ENCODE assay signal across 10 cellular contexts in genomic region chr18:69845588-69846506, GRCh38.
DNase-seq lines count a peak whose midpoint lies in the region; ATAC-seq and TF ChIP-seq lines count a peak whose summit lies in the region.
"Had no signal": no experiment of that assay in that cellular context is flagged by ENCODE, and none has a peak within 500 bp of the region (broad histone marks: within the 10 kb centered on the region; RNA-seq: fewer than 3 reads in every experiment).

No MANE protein-coding gene starts in this region.

- no peaks in the 10 kb centered on the region for H3K79me2 ChIP-seq in GM23248 (ENCODE audit: insufficient read depth)

- H3K9ac ChIP-seq in GM23248 = no peak overlapping the region

- H4K20me1 ChIP-seq in GM23248 (ENCODE audit: insufficient read depth) = no peaks in the 10 kb centered on the region

- no peaks in the 10 kb centered on the region for H3K27me3 ChIP-seq in GM23248 (replicated peaks; ENCODE audit: insufficient read depth)

- 61 to 69% methylated on average over 8 of the region's 8 CpGs for whole genome bisulfite sequencing in GM23248 (ENCODE audit: low coverage in 1 of 2, low lambda C conversion rate in 2 of 2, missing lambda C conversion rate in 2 of 2), 2 experiments

- H3K9me3 Mint-ChIP-seq in WTC11 (no peaks in the 10 kb centered on the region), nephron (no peaks in the 10 kb centered on the region), MCF 10A (ENCODE audit: unreplicated experiment) (no peaks in the 10 kb centered on the region)
- H3K9me3 Mint-ChIP-seq: central memory CD8-positive, alpha-beta T cell had no signal

- no TSS peak for BruUV-seq in MCF 10A (replicated peaks; lab: Mats Ljungman, UMichigan)

- ATAC-seq in WTC11 (peak; percentile 78), HG02884 (IDR thresholded peaks at IDR 0.05; ENCODE audit: unreplicated experiment) (no peak)

- H2AFZ ChIP-seq in GM23248 = no peak overlapping the region

- peaks cover 8% of the 10 kb centered on the region for H3K4me1 Mint-ChIP-seq in WTC11
- peaks cover 20% of the 10 kb centered on the region for H3K4me1 Mint-ChIP-seq in nephron
- H3K4me1 Mint-ChIP-seq in MCF 10A (ENCODE audit: insufficient read depth, unreplicated experiment) = peaks cover 6% of the 10 kb centered on the region
- H3K4me1 Mint-ChIP-seq: central memory CD8-positive, alpha-beta T cell had no signal

- H3K36me3 ChIP-seq in GM23248 (ENCODE audit: low read depth) = no peaks in the 10 kb centered on the region

- H3K9me3 ChIP-seq in GM23248 (ENCODE audit: low read depth) = no peaks in the 10 kb centered on the region

- H3K9me2 ChIP-seq in GM23248 (ENCODE audit: insufficient read depth) = no peaks in the 10 kb centered on the region

- H3K4me3 ChIP-seq in GM23248 = no peak overlapping the region

- intact Hi-C loops in MCF 10A (cut with micrococcal nuclease) = loop anchor here (10.0 kb wide), 1 partner anchor 229 kb away; no protein-coding TSS in a partner anchor

- H3K36me3 Mint-ChIP-seq in WTC11 = no peaks in the 10 kb centered on the region
- H3K36me3 Mint-ChIP-seq in nephron (ENCODE audit: low read depth) = peaks cover 6% of the 10 kb centered on the region
- no peaks in the 10 kb centered on the region for H3K36me3 Mint-ChIP-seq in MCF 10A (ENCODE audit: insufficient read depth, unreplicated experiment)

- DNase-seq in GM23248 (peak; percentile 1), NCI-H187 treated with DMSO at 0.1 percent for 48 hours (lab: John Stamatoyannopoulos, UW) (peak; percentile 95), WTC11 (ENCODE audit: low spot score) (no peak), islet precursor cell (no peak), MCF 10A (ENCODE audit: unreplicated experiment) (no peak)
- DNase-seq: activated CD8-positive, alpha-beta memory T cell treated with anti-CD3 and anti-CD28 coated beads, Interleukin-2, amount 50 U/mL, for 4 hours; occipital lobe had no signal

- H3F3A ChIP-seq in GM23248 (ENCODE audit: insufficient read depth) = no peaks in the 10 kb centered on the region

- CTCF ChIA-PET in WTC11 (lab: Charles Lee) (interaction anchor here (1.2 kb wide), 2 partner anchors 9 to 114 kb away, joined by 4 to 5 read pairs; no protein-coding TSS in a partner anchor), MCF 10A (lab: Yijun Ruan, JAX) (no interaction called here)

- H3K27ac Mint-ChIP-seq in WTC11 = no peak overlapping the region
- H3K27ac Mint-ChIP-seq in nephron = peak overlapping the region in 2 of 3 experiments; percentile 47 to 60
- H3K27ac Mint-ChIP-seq in MCF 10A (ENCODE audit: low read depth, unreplicated experiment) = no peak overlapping the region

- H3K27me3 Mint-ChIP-seq in WTC11 (ENCODE audit: low read depth) (no peaks in the 10 kb centered on the region), nephron (ENCODE audit: low read depth) (no peaks in the 10 kb centered on the region), MCF 10A (ENCODE audit: insufficient read depth, unreplicated experiment) (peaks cover 11% of the 10 kb centered on the region)
- H3K27me3 Mint-ChIP-seq: central memory CD8-positive, alpha-beta T cell had no signal

- H3K27ac ChIP-seq in GM23248 = no peak overlapping the region

- no peak overlapping the region for H3K4me2 ChIP-seq in GM23248 (ENCODE audit: unreplicated experiment)

- POLR2A ChIA-PET in WTC11 (lab: Charles Lee) = no interaction called here
- POLR2A ChIA-PET in MCF 10A (lab: Yijun Ruan, JAX) = no interaction called here

- no peak overlapping the region for H3K4me3 Mint-ChIP-seq in WTC11
- H3K4me3 Mint-ChIP-seq in nephron = no peak overlapping the region
- H3K4me3 Mint-ChIP-seq in MCF 10A (ENCODE audit: unreplicated experiment) = no peak overlapping the region
- H3K4me3 Mint-ChIP-seq: central memory CD8-positive, alpha-beta T cell had no signal

- TF ChIP-seq CTCF in WTC11 (IDR thresholded peaks at IDR 0.05) (no peak), nephron (IDR thresholded peaks at IDR 0.05; ENCODE audit: unreplicated experiment in 3 of 3) (peak in 1 of 3 experiments; percentile 9), MCF 10A (IDR thresholded peaks at IDR 0.05; ENCODE audit: unreplicated experiment) (no peak)

- H3K4me1 ChIP-seq in GM23248 (ENCODE audit: insufficient read depth) = no peaks in the 10 kb centered on the region

- in situ Hi-C loops in GM23248 (cut with MboI) = no loop called here

TF ChIP-seq in WTC11, 78 proteins besides CTCF, POLR2A, EP300 and RAD21 (continues in another document):
- no peak for TF ChIP-seq ARID4B (CRISPR knock-in tag; IDR thresholded peaks at IDR 0.05; ENCODE audit: borderline replicate concordance)
- no peak for TF ChIP-seq ZSCAN18 (CRISPR knock-in tag; IDR thresholded peaks at IDR 0.05)
- no peak for TF ChIP-seq ETV6 (CRISPR knock-in tag; IDR thresholded peaks at IDR 0.05)
- TF ChIP-seq GRHL2 (CRISPR knock-in tag; IDR thresholded peaks at IDR 0.05; ENCODE audit: insufficient replicate concordance, severe bottlenecking) = no peak
- TF ChIP-seq ZNF416 (CRISPR knock-in tag; IDR thresholded peaks at IDR 0.05) = no peak
- TF ChIP-seq E2F1 (CRISPR knock-in tag; IDR thresholded peaks at IDR 0.05) = no peak
- no peak for TF ChIP-seq ATF6 (CRISPR knock-in tag; IDR thresholded peaks at IDR 0.05)
- no peak for TF ChIP-seq JAZF1 (CRISPR knock-in tag; IDR thresholded peaks at IDR 0.05)
- TF ChIP-seq NFE2L1 (CRISPR knock-in tag; IDR thresholded peaks at IDR 0.05) = no peak
- no peak for TF ChIP-seq FOXJ3 (CRISPR knock-in tag; IDR thresholded peaks at IDR 0.05; ENCODE audit: borderline replicate concordance)
- no peak for TF ChIP-seq ZNF219 (CRISPR knock-in tag; IDR thresholded peaks at IDR 0.05; ENCODE audit: borderline replicate concordance)
- TF ChIP-seq ZBTB21 (CRISPR knock-in tag; IDR thresholded peaks at IDR 0.05; ENCODE audit: borderline replicate concordance) = no peak

Comparison
In these comparisons a context has a peak if more than half of its experiments do, and no peak if none do; other contexts are left out.
1. DNase-seq: peak in GM23248 (single experiment) and NCI-H187 treated with DMSO at 0.1 percent for 48 hours (single experiment); none in WTC11 (single experiment), islet precursor cell (single experiment) and MCF 10A (single experiment).
2. H3K27ac Mint-ChIP-seq: peak in nephron (2 of 3); none in WTC11 (single experiment) and MCF 10A (single experiment).